22 cellular contexts compared by ENCODE assay signal in genomic region chr1:207988326-207989005, GRCh38.
DNase-seq lines count a peak whose midpoint lies in the region; ATAC-seq and TF ChIP-seq lines count a peak whose summit lies in the region.
"Had no signal": no experiment of that assay in that cellular context is flagged by ENCODE, and none has a peak within 500 bp of the region (broad histone marks: within the 10 kb centered on the region; RNA-seq: fewer than 3 reads in every experiment).

No MANE protein-coding gene starts in this region.

- no peak overlapping the region for H3K4me3 Mint-ChIP-seq in dendritic cell treated with granulocyte-macrophage colony-stimulating factor and Interleukin-4, amounts not matched to agents 40 ng/mL and 50 ng/mL, for 4 days
- H3K4me3 Mint-ChIP-seq in HFFc6 = no peak overlapping the region

- no peak overlapping the region for H2AK5ac ChIP-seq in trophoblast cell (ENCODE audit: low read length)

- WGBS in trophoblast cell (ENCODE audit: extremely low coverage, insufficient coverage, insufficient read length) = no CpG with 5 or more reads among the region's 7 CpGs

- no peak overlapping the region for H3K4me2 ChIP-seq in trophoblast cell (ENCODE audit: low read length)

- intact Hi-C loops in dendritic cell treated with granulocyte-macrophage colony-stimulating factor and Interleukin-4, amounts not matched to agents 40 ng/mL and 50 ng/mL, for 4 days (cut with micrococcal nuclease) = no loop called here
- intact Hi-C loops in upper lobe of right lung (cut with DNase I) = no loop called here

- no peak overlapping the region for H3K9ac ChIP-seq in trophoblast cell (ENCODE audit: low read length)

- no peaks in the 10 kb centered on the region for H3K79me1 ChIP-seq in trophoblast cell (ENCODE audit: low read length)

- no peaks in the 10 kb centered on the region for H3K36me3 Mint-ChIP-seq in dendritic cell treated with granulocyte-macrophage colony-stimulating factor and Interleukin-4, amounts not matched to agents 40 ng/mL and 50 ng/mL, for 4 days (ENCODE audit: low read depth)
- no peaks in the 10 kb centered on the region for H3K36me3 Mint-ChIP-seq in HFFc6 (ENCODE audit: low read depth)
- H3K36me3 Mint-ChIP-seq: CD14-positive monocyte had no signal

- H3K27me3 Mint-ChIP-seq in dendritic cell treated with granulocyte-macrophage colony-stimulating factor and Interleukin-4, amounts not matched to agents 40 ng/mL and 50 ng/mL, for 4 days = peaks cover 2% of the 10 kb centered on the region
- H3K27me3 Mint-ChIP-seq in HFFc6 (ENCODE audit: insufficient read depth) = peaks cover 37% of the 10 kb centered on the region

- TF ChIP-seq CTCF in upper lobe of right lung (IDR thresholded peaks at IDR 0.05) (no peak), HFFc6 (IDR thresholded peaks at IDR 0.05) (no peak)

- H4K12ac ChIP-seq in trophoblast cell (ENCODE audit: low read depth, low read length) = no peak overlapping the region

- H3K27ac Mint-ChIP-seq in dendritic cell treated with granulocyte-macrophage colony-stimulating factor and Interleukin-4, amounts not matched to agents 40 ng/mL and 50 ng/mL, for 4 days = peak overlapping the region; percentile 70
- H3K27ac Mint-ChIP-seq in HFFc6 = no peak overlapping the region

- no peak overlapping the region for H3K18ac ChIP-seq in trophoblast cell (ENCODE audit: low read length)

- ATAC-seq in upper lobe of right lung = peak; percentile 50
- ATAC-seq: HCT116, Panc1 had no signal

- H3K9me3 Mint-ChIP-seq in dendritic cell treated with granulocyte-macrophage colony-stimulating factor and Interleukin-4, amounts not matched to agents 40 ng/mL and 50 ng/mL, for 4 days = no peaks in the 10 kb centered on the region
- no peaks in the 10 kb centered on the region for H3K9me3 Mint-ChIP-seq in HFFc6

- H3K4me1 Mint-ChIP-seq in dendritic cell treated with granulocyte-macrophage colony-stimulating factor and Interleukin-4, amounts not matched to agents 40 ng/mL and 50 ng/mL, for 4 days (ENCODE audit: low read depth) = peaks cover 32% of the 10 kb centered on the region
- peaks cover 9% of the 10 kb centered on the region for H3K4me1 Mint-ChIP-seq in HFFc6 (ENCODE audit: low read depth)
- H3K4me1 Mint-ChIP-seq: CD14-positive monocyte had no signal

- H3K27me3 ChIP-seq in upper lobe of right lung = no peaks in the 10 kb centered on the region
- H3K27me3 ChIP-seq in trophoblast cell (ENCODE audit: insufficient read depth, low read length) = no peaks in the 10 kb centered on the region
- H3K27me3 ChIP-seq: SJCRH30 had no signal

- H3K9me3 ChIP-seq in upper lobe of right lung (no peaks in the 10 kb centered on the region), trophoblast cell (ENCODE audit: insufficient read depth, low read depth, low read length) (no peaks in the 10 kb centered on the region)
- H3K9me3 ChIP-seq: SJCRH30 had no signal

- H2BK5ac ChIP-seq in trophoblast cell (ENCODE audit: low read depth, low read length, poor library complexity) = no peak overlapping the region

- H2AFZ ChIP-seq in trophoblast cell (ENCODE audit: insufficient read depth, low read length, poor library complexity) = no peak overlapping the region

- no peak overlapping the region for H3K4ac ChIP-seq in trophoblast cell (ENCODE audit: low read depth, low read length)

- DNase-seq in NOMO-1 treated with DMSO at 0.1 percent for 48 hours (lab: John Stamatoyannopoulos, UW; ENCODE audit: unreplicated experiment) (peak; percentile 14), NOMO-1 treated with dmso at 0.1 percent for 144 hours (lab: John Stamatoyannopoulos, UW; ENCODE audit: unreplicated experiment) (no peak), OCI-M1 (lab: John Stamatoyannopoulos, UW) (peak; percentile 26), upper lobe of right lung (no peak), trophoblast cell (no peak), HFFc6 (no peak)
- DNase-seq in activated CD4-positive, alpha-beta T cell treated with anti-CD3 and anti-CD28 coated beads for 4 hours = no peak
- DNase-seq: COR-L47, DMS 273 treated with DMSO at 0.1 percent for 48 hours, GOT3, KBM-7, NCI-H1417 treated with DMSO at 0.1 percent for 48 hours, NCI-H187 treated with DMSO at 0.1 percent for 48 hours, NCI-H226, NCI-H524, NCI-H82, SJCRH30 had no signal

- no peaks in the 10 kb centered on the region for H3K36me3 ChIP-seq in upper lobe of right lung
- H3K36me3 ChIP-seq in trophoblast cell (ENCODE audit: control insufficient read depth in 1 of 2, insufficient read depth in 2 of 2, low read length in 2 of 2) = no peaks in the 10 kb centered on the region
- H3K36me3 ChIP-seq: SJCRH30 had no signal

- no peaks in the 10 kb centered on the region for H3K79me2 ChIP-seq in trophoblast cell (ENCODE audit: control insufficient read depth, insufficient read depth, low read length, poor library complexity)

- H3K27ac ChIP-seq in upper lobe of right lung (no peak overlapping the region), trophoblast cell (ENCODE audit: low read depth, low read length) (no peak overlapping the region)
- H3K27ac ChIP-seq: 22Rv1, SJCRH30 had no signal

- H3K14ac ChIP-seq in trophoblast cell (ENCODE audit: low read length) = no peak overlapping the region

- H3K4me1 ChIP-seq in upper lobe of right lung = no peaks in the 10 kb centered on the region
- no peaks in the 10 kb centered on the region for H3K4me1 ChIP-seq in trophoblast cell (ENCODE audit: control insufficient read depth in 1 of 2, insufficient read depth in 2 of 2, low read length in 2 of 2)
- H3K4me1 ChIP-seq: SJCRH30 had no signal

- H4K8ac ChIP-seq in trophoblast cell (ENCODE audit: low read depth, low read length) = no peak overlapping the region

- H4K91ac ChIP-seq in trophoblast cell (ENCODE audit: low read depth, low read length) = no peak overlapping the region

- no peak overlapping the region for H3K23ac ChIP-seq in trophoblast cell (ENCODE audit: low read length)

- H2BK120ac ChIP-seq in trophoblast cell (ENCODE audit: insufficient read depth, low read length, poor library complexity) = no peak overlapping the region

- H3K4me3 ChIP-seq in upper lobe of right lung (no peak overlapping the region), trophoblast cell (ENCODE audit: low read depth, low read length) (no peak overlapping the region)
- H3K4me3 ChIP-seq: SJCRH30 had no signal

- H2BK12ac ChIP-seq in trophoblast cell (ENCODE audit: low read length) = no peak overlapping the region

Comparison
In these comparisons a context has a peak if more than half of its experiments do, and no peak if none do; other contexts are left out.
1. DNase-seq: peak in NOMO-1 treated with DMSO at 0.1 percent for 48 hours (single experiment) and OCI-M1 (single experiment); none in NOMO-1 treated with dmso at 0.1 percent for 144 hours (single experiment), upper lobe of right lung (single experiment), trophoblast cell (0 of 2), activated CD4-positive, alpha-beta T cell treated with anti-CD3 and anti-CD28 coated beads for 4 hours (0 of 2) and HFFc6 (single experiment).